In genomic region chr17:27353469-27354050, GRCh38 we compare ENCODE assay signal across 1 cellular context.
TF ChIP-seq lines count a peak whose summit lies in the region.

No MANE protein-coding gene starts in this region.

TF ChIP-seq in H1, 55 proteins besides CTCF, POLR2A, EP300 and RAD21 (continued from another document):
- TF ChIP-seq SIN3A (conservative IDR thresholded peaks at IDR 0.05 in 1 of 2, IDR thresholded peaks at IDR 0.05 in 1 of 2; ENCODE audit: low read depth in 1 of 2, low read length in 2 of 2) (no peak), SUZ12 (IDR thresholded peaks at IDR 0.05; ENCODE audit: low read length) (no peak), NRF1 (IDR thresholded peaks at IDR 0.05; ENCODE audit: low read depth, low read length) (peak; percentile 47; the same call in 1 of the 2 replicates), JUN (IDR thresholded peaks at IDR 0.05; ENCODE audit: low read depth, low read length) (peak; percentile 84), FOSL1 (IDR thresholded peaks at IDR 0.05; ENCODE audit: insufficient read depth, low read depth, low read length) (no peak), RFX5 (IDR thresholded peaks at IDR 0.05; ENCODE audit: borderline replicate concordance, low read depth, low read length) (no peak), CREB1 (IDR thresholded peaks at IDR 0.05) (peak; percentile 77), TAF1 (IDR thresholded peaks at IDR 0.05; ENCODE audit: low read depth, low read length) (peak; percentile 67), RNF2 (IDR thresholded peaks at IDR 0.05; ENCODE audit: borderline replicate concordance, low read depth, low read length, missing control alignments, poor library complexity, severe bottlenecking) (no peak), TEAD4 (IDR thresholded peaks at IDR 0.05; ENCODE audit: low read depth, low read length) (no peak), CEBPB (IDR thresholded peaks at IDR 0.05; ENCODE audit: low read depth, low read length) (no peak; the same call in 1 of the 2 replicates), BCL11A (IDR thresholded peaks at IDR 0.05; ENCODE audit: low read depth in 2 of 2, low read length in 2 of 2) (no peak), RXRA (IDR thresholded peaks at IDR 0.05; ENCODE audit: insufficient read depth, low read depth, low read length) (no peak), ASH2L (IDR thresholded peaks at IDR 0.05; ENCODE audit: low read length) (no peak), GTF2F1 (IDR thresholded peaks at IDR 0.05; ENCODE audit: borderline replicate concordance, low read depth, low read length) (no peak), TCF12 (IDR thresholded peaks at IDR 0.05; ENCODE audit: low read depth, low read length) (no peak), SIRT6 (IDR thresholded peaks at IDR 0.05; ENCODE audit: low read length) (no peak), RBBP5 (IDR thresholded peaks at IDR 0.05; ENCODE audit: borderline replicate concordance, low read depth, low read length) (no peak), CTBP2 (IDR thresholded peaks at IDR 0.05; ENCODE audit: borderline replicate concordance, insufficient read depth, insufficient read length, low read length) (peak; percentile 88), POLR2AphosphoS5 (IDR thresholded peaks at IDR 0.05; ENCODE audit: low read depth, low read length) (peak; percentile 91), ATF2 (IDR thresholded peaks at IDR 0.05; ENCODE audit: low read length) (no peak), KDM5A (IDR thresholded peaks at IDR 0.05; ENCODE audit: low read length) (no peak), YY1 (IDR thresholded peaks at IDR 0.05; ENCODE audit: low read depth, low read length) (peak; percentile 57), SRF (IDR thresholded peaks at IDR 0.05; ENCODE audit: low read depth, low read length) (no peak), POU5F1 (IDR thresholded peaks at IDR 0.05; ENCODE audit: low read depth, low read length) (no peak), HDAC2 (IDR thresholded peaks at IDR 0.05; ENCODE audit: borderline replicate concordance in 1 of 2, low read depth in 2 of 2, low read length in 2 of 2) (no peak), CBX8 (IDR thresholded peaks at IDR 0.05; ENCODE audit: borderline replicate concordance, low read depth, low read length) (no peak), ZNF274 (IDR thresholded peaks at IDR 0.05; ENCODE audit: borderline replicate concordance, extremely low read depth, low read length) (no peak), NANOG (IDR thresholded peaks at IDR 0.05; ENCODE audit: insufficient read depth, low read depth, low read length, poor library complexity, severe bottlenecking) (no peak), SP1 (IDR thresholded peaks at IDR 0.05; ENCODE audit: low read depth, low read length) (no peak), TAF7 (optimal IDR thresholded peaks at IDR 0.05; ENCODE audit: borderline replicate concordance, low read depth, low read length) (peak; percentile 54), ATF3 (IDR thresholded peaks at IDR 0.05; ENCODE audit: insufficient read depth, low read depth, low read length) (peak; percentile 59; the same call in 1 of the 2 replicates), TBP (IDR thresholded peaks at IDR 0.05; ENCODE audit: low read depth, low read length) (no peak; the same call in none of the 2 replicates), CHD2 (IDR thresholded peaks at IDR 0.05; ENCODE audit: low read length) (no peak), SAP30 (IDR thresholded peaks at IDR 0.05; ENCODE audit: insufficient read depth, insufficient replicate concordance, low read length) (no peak), CHD7 (IDR thresholded peaks at IDR 0.05; ENCODE audit: insufficient replicate concordance, low read length) (no peak), PHF8 (conservative IDR thresholded peaks at IDR 0.05; ENCODE audit: low read depth, low read length) (peak; percentile 83), BRCA1 (IDR thresholded peaks at IDR 0.05; ENCODE audit: low read depth, low read length) (no peak), MAFK (IDR thresholded peaks at IDR 0.05; ENCODE audit: low read depth, low read length) (no peak), BACH1 (IDR thresholded peaks at IDR 0.05; ENCODE audit: low read length) (no peak; the same call in 1 of the 2 replicates), MAX (IDR thresholded peaks at IDR 0.05) (0 out of 2 replicates have a peak, but pooled peaks have one; percentile 30), KDM1A (IDR thresholded peaks at IDR 0.05; ENCODE audit: borderline replicate concordance, low read length) (no peak), USF2 (IDR thresholded peaks at IDR 0.05; ENCODE audit: low read length) (no peak), EGR1 (IDR thresholded peaks at IDR 0.05; ENCODE audit: borderline replicate concordance, low read depth, low read length) (no peak), KDM4A (IDR thresholded peaks at IDR 0.05; ENCODE audit: low read depth, low read length, severe bottlenecking) (peak; percentile 40), E2F6 (IDR thresholded peaks at IDR 0.05) (no peak; the same call in 1 of the 2 replicates)
